In genomic region chr11:68143310-68143689, GRCh38 we compare ENCODE assay signal across 1 cellular context.
TF ChIP-seq lines count a peak whose summit lies in the region.

No MANE protein-coding gene starts in this region.

TF ChIP-seq in A549, 52 proteins besides CTCF, POLR2A, EP300 and RAD21 (continued from another document):
- TF ChIP-seq FOSL2 (IDR thresholded peaks at IDR 0.05) = no peak
- TF ChIP-seq FOSL2 (CRISPR knock-in tag; IDR thresholded peaks at IDR 0.05) = peak; percentile 16; the same call in 1 of the 2 replicates
